Comparison of ENCODE assay signal across 19 cellular contexts in genomic region chr17:64259436-64259835, GRCh38.
"Had no signal": no experiment of that assay in that cellular context is flagged by ENCODE, and none has a peak within 500 bp of the region (broad histone marks: within the 10 kb centered on the region; RNA-seq: fewer than 3 reads in every experiment).

No MANE protein-coding gene starts in this region.

- DNase-seq: activated CD4-positive, alpha-beta T cell treated with anti-CD3 and anti-CD28 coated beads for 1 hour; activated CD4-positive, alpha-beta T cell treated with anti-CD3 and anti-CD28 coated beads, Interleukin-2, amount 50 U/mL, for 48 hours; activated gamma-delta T cell treated with Interleukin-2 at 50 U/mL for 16 hours; activated naive CD8-positive, alpha-beta T cell treated with anti-CD3 and anti-CD28 coated beads for 36 hours; amygdala; central memory CD4-positive, alpha-beta T cell; endodermal cell; foreskin melanocyte; left ventricle myocardium superior; ovary; stimulated activated CD4-positive, alpha-beta T cell treated with anti-CD3 and anti-CD28 coated beads, Interleukin-4, amount 100 ng/mL, for 1 hour; stimulated activated naive CD8-positive, alpha-beta T cell treated with anti-CD3 and anti-CD28 coated beads, Interleukin-15, amount 100 ng/mL, for 72 hours; transverse colon; WERI-Rb-1 had no signal

- ATAC-seq: left ventricle myocardium superior; sciatic nerve; stimulated activated naive CD8-positive, alpha-beta T cell treated with anti-CD3 and anti-CD28 coated beads, Interleukin-15, amount 100 ng/mL, for 72 hours had no signal

- H3K4me3 ChIP-seq: ovary, smooth muscle cell, suprapubic skin, transverse colon had no signal

- H3K9me3 Mint-ChIP-seq: activated naive CD8-positive, alpha-beta T cell treated with anti-CD3 and anti-CD28 coated beads for 36 hours; endodermal cell; memory B cell; stimulated activated naive CD8-positive, alpha-beta T cell treated with anti-CD3 and anti-CD28 coated beads, Interleukin-15, amount 100 ng/mL, for 72 hours had no signal

- H3K4me2 ChIP-seq: smooth muscle cell had no signal

- H3K9me3 ChIP-seq: ovary, suprapubic skin, transverse colon had no signal

- H3K27me3 ChIP-seq: ovary, suprapubic skin, transverse colon had no signal

- H3K4me3 Mint-ChIP-seq: activated naive CD8-positive, alpha-beta T cell treated with anti-CD3 and anti-CD28 coated beads for 36 hours; endodermal cell; memory B cell; stimulated activated naive CD8-positive, alpha-beta T cell treated with anti-CD3 and anti-CD28 coated beads, Interleukin-15, amount 100 ng/mL, for 72 hours had no signal

- H3K27ac ChIP-seq: epithelial cell of prostate, ovary, suprapubic skin, transverse colon, WERI-Rb-1 had no signal

- H3K36me3 Mint-ChIP-seq: activated naive CD8-positive, alpha-beta T cell treated with anti-CD3 and anti-CD28 coated beads for 36 hours; memory B cell had no signal

- H3K27ac Mint-ChIP-seq: activated naive CD8-positive, alpha-beta T cell treated with anti-CD3 and anti-CD28 coated beads for 36 hours; endodermal cell; memory B cell; stimulated activated naive CD8-positive, alpha-beta T cell treated with anti-CD3 and anti-CD28 coated beads, Interleukin-15, amount 100 ng/mL, for 72 hours had no signal

- H3K27me3 Mint-ChIP-seq: activated naive CD8-positive, alpha-beta T cell treated with anti-CD3 and anti-CD28 coated beads for 36 hours; memory B cell; stimulated activated naive CD8-positive, alpha-beta T cell treated with anti-CD3 and anti-CD28 coated beads, Interleukin-15, amount 100 ng/mL, for 72 hours had no signal

- H3K36me3 ChIP-seq: ovary, suprapubic skin, transverse colon had no signal
